Comparison of ENCODE assay signal across 1 cellular context in the genomic region with DNA sequence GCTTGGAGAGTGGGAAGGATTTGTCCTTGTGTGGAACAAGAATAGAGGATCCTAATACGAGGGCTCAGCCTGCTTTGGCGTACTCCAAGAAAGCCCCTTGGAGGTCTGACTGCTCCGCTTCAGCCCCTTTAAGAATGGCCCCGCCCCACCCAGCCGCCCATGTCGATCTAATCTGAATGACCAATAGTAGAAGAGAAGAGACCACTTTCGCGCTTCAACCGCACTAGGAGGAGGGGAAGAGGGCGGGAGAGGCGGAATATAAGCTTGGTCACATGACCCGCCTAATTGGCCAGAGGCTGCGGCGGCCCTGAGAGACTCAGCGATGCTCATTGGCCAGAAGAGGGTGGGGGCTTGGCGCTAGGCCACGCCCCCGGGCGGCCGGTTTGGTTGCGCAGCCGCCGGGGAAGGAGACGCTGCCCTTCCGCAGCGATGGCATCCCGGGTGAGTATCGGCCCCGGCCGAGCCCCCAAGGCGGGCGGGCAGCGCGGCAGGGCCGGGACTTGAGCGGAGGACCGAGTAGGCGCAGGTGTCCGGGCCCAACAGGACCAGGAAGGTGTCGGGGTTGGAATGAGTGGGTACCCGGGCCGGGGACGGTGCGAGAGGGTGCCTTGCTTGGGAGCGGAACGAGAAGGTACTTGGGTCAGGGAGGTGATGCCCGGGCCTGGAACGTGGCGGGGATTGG.
TF ChIP-seq lines count a peak whose summit lies in the region.

A gene with protein sequence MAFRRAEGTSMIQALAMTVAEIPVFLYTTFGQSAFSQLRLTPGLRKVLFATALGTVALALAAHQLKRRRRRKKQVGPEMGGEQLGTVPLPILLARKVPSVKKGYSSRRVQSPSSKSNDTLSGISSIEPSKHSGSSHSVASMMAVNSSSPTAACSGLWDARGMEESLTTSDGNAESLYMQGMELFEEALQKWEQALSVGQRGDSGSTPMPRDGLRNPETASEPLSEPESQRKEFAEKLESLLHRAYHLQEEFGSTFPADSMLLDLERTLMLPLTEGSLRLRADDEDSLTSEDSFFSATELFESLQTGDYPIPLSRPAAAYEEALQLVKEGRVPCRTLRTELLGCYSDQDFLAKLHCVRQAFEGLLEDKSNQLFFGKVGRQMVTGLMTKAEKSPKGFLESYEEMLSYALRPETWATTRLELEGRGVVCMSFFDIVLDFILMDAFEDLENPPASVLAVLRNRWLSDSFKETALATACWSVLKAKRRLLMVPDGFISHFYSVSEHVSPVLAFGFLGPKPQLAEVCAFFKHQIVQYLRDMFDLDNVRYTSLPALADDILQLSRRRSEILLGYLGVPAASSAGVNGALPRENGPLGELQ (plus strand): TSS at position 386 of the 682 bp plus-strand sequence. CDS start 3,969 bp downstream, outside the sequence.

TF ChIP-seq in K562, 482 proteins besides CTCF, POLR2A, EP300 and RAD21 (continued from another document and continues in another):
- TF ChIP-seq KDM5B (IDR thresholded peaks at IDR 0.05; ENCODE audit: insufficient replicate concordance, low read depth, low read length) (peak; percentile 73), SIN3A (IDR thresholded peaks at IDR 0.05; ENCODE audit: borderline replicate concordance in 2 of 2, control insufficient read depth in 1 of 2, low read depth in 2 of 2, low read length in 2 of 2) (peak in 1 of 2 experiments; percentile 86; a peak in 2 of 4 replicates), POLR2G (IDR thresholded peaks at IDR 0.05; ENCODE audit: low read depth, low read length) (peak; percentile 86), L3MBTL2 (IDR thresholded peaks at IDR 0.05) (peak; percentile 69), STAT5A (IDR thresholded peaks at IDR 0.05; ENCODE audit: borderline replicate concordance, low read length) (no peak), RBM22 (IDR thresholded peaks at IDR 0.05; ENCODE audit: low read depth, low read length, poor library complexity, severe bottlenecking) (no peak), TBP (optimal IDR thresholded peaks at IDR 0.05; ENCODE audit: low read depth, low read length) (peak; percentile 71), SPI1 (IDR thresholded peaks at IDR 0.05; ENCODE audit: borderline replicate concordance, low read depth, low read length) (peak; percentile 33; the same call in 1 of the 2 replicates), ZNF24 (IDR thresholded peaks at IDR 0.05) (no peak), CXXC5 (CRISPR knock-in tag; IDR thresholded peaks at IDR 0.05) (peak; percentile 76), TBL1XR1 (IDR thresholded peaks at IDR 0.05; ENCODE audit: low read length in 2 of 2) (0 out of 4 replicates have a peak, but pooled peaks of 1 of the 2 experiments have one; percentile 7), CREB1 (IDR thresholded peaks at IDR 0.05) (no peak), CREB1 (CRISPR knock-in tag; IDR thresholded peaks at IDR 0.05) (0 out of 2 replicates have a peak, but pooled peaks have one; percentile 39), KLF1 (tag; IDR thresholded peaks at IDR 0.05) (no peak), SMAD3 (CRISPR knock-in tag; conservative IDR thresholded peaks at IDR 0.05) (no peak), PRDM10 (IDR thresholded peaks at IDR 0.05; ENCODE audit: partially characterized antibody) (peak; percentile 56), NFIC (IDR thresholded peaks at IDR 0.05) (peak; percentile 27; the same call in 1 of the 2 replicates), TRIM24 (IDR thresholded peaks at IDR 0.05) (no peak), CBFA2T2 (conservative IDR thresholded peaks at IDR 0.05) (peak; percentile 85), LEF1 (IDR thresholded peaks at IDR 0.05) (no peak), MAZ (CRISPR knock-in tag; conservative IDR thresholded peaks at IDR 0.05 in 1 of 2, IDR thresholded peaks at IDR 0.05 in 1 of 2) (peak in 1 of 2 experiments; percentile 70; a peak in 2 of 4 replicates), KDM2B (CRISPR knock-in tag; IDR thresholded peaks at IDR 0.05) (peak; percentile 81; the same call in 1 of the 2 replicates), ZKSCAN3 (CRISPR knock-in tag; IDR thresholded peaks at IDR 0.05) (no peak), ZNF174 (CRISPR knock-in tag; IDR thresholded peaks at IDR 0.05) (no peak), COPS2 (conservative IDR thresholded peaks at IDR 0.05) (no peak), FOXP1 (CRISPR knock-in tag; IDR thresholded peaks at IDR 0.05) (no peak), MTA3 (IDR thresholded peaks at IDR 0.05; ENCODE audit: borderline replicate concordance) (peak; percentile 67; the same call in 1 of the 2 replicates), DIDO1 (tag; IDR thresholded peaks at IDR 0.05; ENCODE audit: low read depth) (no peak), EGR1 (conservative IDR thresholded peaks at IDR 0.05) (peak; percentile 52), PHF8 (IDR thresholded peaks at IDR 0.05; ENCODE audit: borderline replicate concordance, low read length) (peak; percentile 78; the same call in 1 of the 2 replicates), TOE1 (IDR thresholded peaks at IDR 0.05; ENCODE audit: borderline replicate concordance) (peak; percentile 100), TOE1 (CRISPR knock-in tag; IDR thresholded peaks at IDR 0.05; ENCODE audit: borderline replicate concordance, low read depth) (no peak), VEZF1 (CRISPR knock-in tag; IDR thresholded peaks at IDR 0.05) (peak; percentile 89), ATF7 (IDR thresholded peaks at IDR 0.05) (peak; percentile 63; the same call in 1 of the 2 replicates), NCOA1 (IDR thresholded peaks at IDR 0.05; ENCODE audit: low read depth) (no peak), RCOR1 (IDR thresholded peaks at IDR 0.05; ENCODE audit: borderline replicate concordance in 1 of 2, low read depth in 2 of 2, low read length in 2 of 2) (peak in 1 of 2 experiments; percentile 37; a peak in 1 of 4 replicates), CHD2 (IDR thresholded peaks at IDR 0.05; ENCODE audit: low read depth, low read length) (no peak), IRF2 (CRISPR knock-in tag; IDR thresholded peaks at IDR 0.05) (no peak), CTBP1 (IDR thresholded peaks at IDR 0.05; ENCODE audit: borderline replicate concordance) (peak; percentile 63; the same call in 1 of the 2 replicates), CEBPG (CRISPR knock-in tag; IDR thresholded peaks at IDR 0.05) (no peak; the same call in 1 of the 2 replicates), CEBPG (tag; conservative IDR thresholded peaks at IDR 0.05 in 1 of 2, IDR thresholded peaks at IDR 0.05 in 1 of 2) (peak in 1 of 2 experiments; percentile 23; a peak in 1 of 4 replicates), ZNF23 (CRISPR knock-in tag; IDR thresholded peaks at IDR 0.05) (no peak), CC2D1A (IDR thresholded peaks at IDR 0.05) (no peak), HMGN3 (IDR thresholded peaks at IDR 0.05; ENCODE audit: borderline replicate concordance, extremely low read depth, insufficient read length, low read depth, low read length) (peak; percentile 63), FOXM1 (IDR thresholded peaks at IDR 0.05; ENCODE audit: low read depth) (peak; percentile 51), FOXM1 (CRISPR knock-in tag; IDR thresholded peaks at IDR 0.05; ENCODE audit: low read depth) (no peak), ZBTB7A (IDR thresholded peaks at IDR 0.05; ENCODE audit: borderline replicate concordance, control insufficient read depth, low read depth, low read length) (peak; percentile 79; the same call in 1 of the 2 replicates), RBFOX2 (IDR thresholded peaks at IDR 0.05; ENCODE audit: low read depth, low read length) (peak; percentile 79), SOX6 (IDR thresholded peaks at IDR 0.05) (no peak), XRCC4 (IDR thresholded peaks at IDR 0.05; ENCODE audit: extremely low read depth, insufficient read depth, insufficient read length) (no peak), HDAC8 (tag; IDR thresholded peaks at IDR 0.05) (no peak), NR2F6 (CRISPR knock-in tag; IDR thresholded peaks at IDR 0.05) (no peak)
- TF ChIP-seq, protein P1, sequence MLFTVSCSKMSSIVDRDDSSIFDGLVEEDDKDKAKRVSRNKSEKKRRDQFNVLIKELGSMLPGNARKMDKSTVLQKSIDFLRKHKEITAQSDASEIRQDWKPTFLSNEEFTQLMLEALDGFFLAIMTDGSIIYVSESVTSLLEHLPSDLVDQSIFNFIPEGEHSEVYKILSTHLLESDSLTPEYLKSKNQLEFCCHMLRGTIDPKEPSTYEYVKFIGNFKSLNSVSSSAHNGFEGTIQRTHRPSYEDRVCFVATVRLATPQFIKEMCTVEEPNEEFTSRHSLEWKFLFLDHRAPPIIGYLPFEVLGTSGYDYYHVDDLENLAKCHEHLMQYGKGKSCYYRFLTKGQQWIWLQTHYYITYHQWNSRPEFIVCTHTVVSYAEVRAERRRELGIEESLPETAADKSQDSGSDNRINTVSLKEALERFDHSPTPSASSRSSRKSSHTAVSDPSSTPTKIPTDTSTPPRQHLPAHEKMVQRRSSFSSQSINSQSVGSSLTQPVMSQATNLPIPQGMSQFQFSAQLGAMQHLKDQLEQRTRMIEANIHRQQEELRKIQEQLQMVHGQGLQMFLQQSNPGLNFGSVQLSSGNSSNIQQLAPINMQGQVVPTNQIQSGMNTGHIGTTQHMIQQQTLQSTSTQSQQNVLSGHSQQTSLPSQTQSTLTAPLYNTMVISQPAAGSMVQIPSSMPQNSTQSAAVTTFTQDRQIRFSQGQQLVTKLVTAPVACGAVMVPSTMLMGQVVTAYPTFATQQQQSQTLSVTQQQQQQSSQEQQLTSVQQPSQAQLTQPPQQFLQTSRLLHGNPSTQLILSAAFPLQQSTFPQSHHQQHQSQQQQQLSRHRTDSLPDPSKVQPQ (CRISPR knock-in tag; IDR thresholded peaks at IDR 0.05; ENCODE audit: borderline replicate concordance) = no peak
- TF ChIP-seq, protein P2, sequence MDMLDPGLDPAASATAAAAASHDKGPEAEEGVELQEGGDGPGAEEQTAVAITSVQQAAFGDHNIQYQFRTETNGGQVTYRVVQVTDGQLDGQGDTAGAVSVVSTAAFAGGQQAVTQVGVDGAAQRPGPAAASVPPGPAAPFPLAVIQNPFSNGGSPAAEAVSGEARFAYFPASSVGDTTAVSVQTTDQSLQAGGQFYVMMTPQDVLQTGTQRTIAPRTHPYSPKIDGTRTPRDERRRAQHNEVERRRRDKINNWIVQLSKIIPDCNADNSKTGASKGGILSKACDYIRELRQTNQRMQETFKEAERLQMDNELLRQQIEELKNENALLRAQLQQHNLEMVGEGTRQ (CRISPR knock-in tag; IDR thresholded peaks at IDR 0.05) = peak; percentile 95
- TF ChIP-seq, protein P3, sequence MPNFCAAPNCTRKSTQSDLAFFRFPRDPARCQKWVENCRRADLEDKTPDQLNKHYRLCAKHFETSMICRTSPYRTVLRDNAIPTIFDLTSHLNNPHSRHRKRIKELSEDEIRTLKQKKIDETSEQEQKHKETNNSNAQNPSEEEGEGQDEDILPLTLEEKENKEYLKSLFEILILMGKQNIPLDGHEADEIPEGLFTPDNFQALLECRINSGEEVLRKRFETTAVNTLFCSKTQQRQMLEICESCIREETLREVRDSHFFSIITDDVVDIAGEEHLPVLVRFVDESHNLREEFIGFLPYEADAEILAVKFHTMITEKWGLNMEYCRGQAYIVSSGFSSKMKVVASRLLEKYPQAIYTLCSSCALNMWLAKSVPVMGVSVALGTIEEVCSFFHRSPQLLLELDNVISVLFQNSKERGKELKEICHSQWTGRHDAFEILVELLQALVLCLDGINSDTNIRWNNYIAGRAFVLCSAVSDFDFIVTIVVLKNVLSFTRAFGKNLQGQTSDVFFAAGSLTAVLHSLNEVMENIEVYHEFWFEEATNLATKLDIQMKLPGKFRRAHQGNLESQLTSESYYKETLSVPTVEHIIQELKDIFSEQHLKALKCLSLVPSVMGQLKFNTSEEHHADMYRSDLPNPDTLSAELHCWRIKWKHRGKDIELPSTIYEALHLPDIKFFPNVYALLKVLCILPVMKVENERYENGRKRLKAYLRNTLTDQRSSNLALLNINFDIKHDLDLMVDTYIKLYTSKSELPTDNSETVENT (CRISPR knock-in tag; IDR thresholded peaks at IDR 0.05) = peak; percentile 76
- TF ChIP-seq, protein P4, sequence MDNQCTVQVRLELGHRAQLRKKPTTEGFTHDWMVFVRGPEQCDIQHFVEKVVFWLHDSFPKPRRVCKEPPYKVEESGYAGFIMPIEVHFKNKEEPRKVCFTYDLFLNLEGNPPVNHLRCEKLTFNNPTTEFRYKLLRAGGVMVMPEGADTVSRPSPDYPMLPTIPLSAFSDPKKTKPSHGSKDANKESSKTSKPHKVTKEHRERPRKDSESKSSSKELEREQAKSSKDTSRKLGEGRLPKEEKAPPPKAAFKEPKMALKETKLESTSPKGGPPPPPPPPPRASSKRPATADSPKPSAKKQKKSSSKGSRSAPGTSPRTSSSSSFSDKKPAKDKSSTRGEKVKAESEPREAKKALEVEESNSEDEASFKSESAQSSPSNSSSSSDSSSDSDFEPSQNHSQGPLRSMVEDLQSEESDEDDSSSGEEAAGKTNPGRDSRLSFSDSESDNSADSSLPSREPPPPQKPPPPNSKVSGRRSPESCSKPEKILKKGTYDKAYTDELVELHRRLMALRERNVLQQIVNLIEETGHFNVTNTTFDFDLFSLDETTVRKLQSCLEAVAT (IDR thresholded peaks at IDR 0.05) = 0 out of 4 replicates have a peak, but pooled peaks of 1 of the 2 experiments have one; percentile 27
